In genomic region chr9:113626735-113627495, GRCh38 we compare ENCODE assay signal across 17 cellular contexts.
DNase-seq lines count a peak whose midpoint lies in the region; ATAC-seq and TF ChIP-seq lines count a peak whose summit lies in the region.
"Had no signal": no experiment of that assay in that cellular context is flagged by ENCODE, and none has a peak within 500 bp of the region (broad histone marks: within the 10 kb centered on the region; RNA-seq: fewer than 3 reads in every experiment).

No MANE protein-coding gene starts in this region.

- H3K4me1 Mint-ChIP-seq in MCF 10A (ENCODE audit: insufficient read depth, unreplicated experiment), result no peaks in the 10 kb centered on the region
- H3K4me1 Mint-ChIP-seq: natural killer cell had no signal

- H3K27ac ChIP-seq in breast epithelium (peak overlapping the region; percentile 56 to 81), aorta (ENCODE audit: low read depth in 1 of 2, low read length in 2 of 2) (peak overlapping the region; percentile 35 to 68)

- H3K4me1 ChIP-seq in breast epithelium (no peaks in the 10 kb centered on the region), aorta (ENCODE audit: control insufficient read depth in 1 of 2, insufficient read depth in 2 of 2, low read length in 2 of 2) (no peaks in the 10 kb centered on the region)

- DNase-seq in breast epithelium (ENCODE audit: low spot score in 2 of 2) (peak in 1 of 2 donors; percentile 49), MCF 10A (ENCODE audit: unreplicated experiment) (no peak), left ventricle myocardium superior (peak; percentile 66), posterior vena cava (ENCODE audit: low spot score) (peak; percentile 86), aorta (peak; percentile 78), GM19240 (ENCODE audit: insufficient read length, low spot score) (no peak)
- DNase-seq: Caco-2, GDM1, KBM-7, kidney, natural killer cell, NCI-H1694, NCI-H524 treated with DMSO at 0.1 percent for 48 hours, stomach had no signal

- no peaks in the 10 kb centered on the region for H3K27me3 Mint-ChIP-seq in MCF 10A (ENCODE audit: insufficient read depth, unreplicated experiment)

- TF ChIP-seq CTCF in breast epithelium (IDR thresholded peaks at IDR 0.05) (no peak), MCF 10A (IDR thresholded peaks at IDR 0.05; ENCODE audit: unreplicated experiment) (no peak)

- H3K27ac Mint-ChIP-seq in MCF 10A (ENCODE audit: low read depth, unreplicated experiment), result no peak overlapping the region
- H3K27ac Mint-ChIP-seq: natural killer cell, WTC11 had no signal

- H3K9me3 Mint-ChIP-seq in MCF 10A (ENCODE audit: unreplicated experiment), result peaks cover 2% of the 10 kb centered on the region
- H3K9me3 Mint-ChIP-seq: natural killer cell, WTC11 had no signal

- no peaks in the 10 kb centered on the region for H3K36me3 Mint-ChIP-seq in MCF 10A (ENCODE audit: insufficient read depth, unreplicated experiment)
- H3K36me3 Mint-ChIP-seq: natural killer cell, WTC11 had no signal

- no peaks in the 10 kb centered on the region for H3K36me3 ChIP-seq in breast epithelium
- H3K36me3 ChIP-seq in aorta (ENCODE audit: control insufficient read depth in 1 of 2, insufficient read depth in 2 of 2, low read length in 1 of 2), result no peaks in the 10 kb centered on the region
- H3K36me3 ChIP-seq: stomach had no signal

- intact Hi-C loops in breast epithelium (cut with DNase I; ENCODE audit: low total_unique reads), result no loop called here
- intact Hi-C loops in MCF 10A (cut with micrococcal nuclease), result no loop called here
- intact Hi-C loops in left ventricle myocardium superior (cut with micrococcal nuclease), result no loop called here
- intact Hi-C loops in posterior vena cava (cut with DNase I), result no loop called here
- intact Hi-C loops in aorta (cut with DNase I), result no loop called here

- H3K9me3 ChIP-seq in breast epithelium (no peaks in the 10 kb centered on the region), aorta (ENCODE audit: control insufficient read depth, low read length) (no peaks in the 10 kb centered on the region)
- H3K9me3 ChIP-seq: Caco-2, stomach had no signal

- WGBS in aorta, 2 donors, result 16 to 20% methylated on average over 8 of the region's 8 CpGs

- POLR2A ChIA-PET in MCF 10A (lab: Yijun Ruan, JAX), result interaction anchor here (0.5 kb wide), 1 partner anchor 25 kb away, joined by 3 read pairs; no protein-coding TSS in a partner anchor

- no peak overlapping the region for H3K4me3 Mint-ChIP-seq in MCF 10A (ENCODE audit: unreplicated experiment)
- H3K4me3 Mint-ChIP-seq: natural killer cell, WTC11 had no signal

- BruUV-seq in MCF 10A (replicated peaks; lab: Mats Ljungman, UMichigan), result no TSS peak

- H3K27me3 ChIP-seq in breast epithelium, result no peaks in the 10 kb centered on the region
- no peaks in the 10 kb centered on the region for H3K27me3 ChIP-seq in aorta (ENCODE audit: control insufficient read depth in 1 of 2, insufficient read depth in 2 of 2, low read length in 1 of 2)
- H3K27me3 ChIP-seq: stomach had no signal

- CTCF ChIA-PET in MCF 10A (lab: Yijun Ruan, JAX), result interaction anchor here (0.6 to 1.0 kb wide), 3 partner anchors 20 to 180 kb away, joined by 3 read pairs; no protein-coding TSS in a partner anchor

- ATAC-seq in left ventricle myocardium superior (peak; percentile 67), aorta (ENCODE audit: low FRiP score) (peak; percentile 53), GM18867 (IDR thresholded peaks at IDR 0.05; ENCODE audit: unreplicated experiment) (no peak), HG02970 (IDR thresholded peaks at IDR 0.05; ENCODE audit: low FRiP score, unreplicated experiment) (no peak)
- ATAC-seq: natural killer cell, WTC11 had no signal

- TF ChIP-seq POLR2A in breast epithelium (IDR thresholded peaks at IDR 0.05), result no peak

- H3K4me3 ChIP-seq in breast epithelium, result no peak overlapping the region
- no peak overlapping the region for H3K4me3 ChIP-seq in aorta (ENCODE audit: low read length in 2 of 2)
- H3K4me3 ChIP-seq: stomach had no signal

Comparison
In these comparisons a context has a peak if more than half of its experiments do, and no peak if none do; other contexts are left out.
1. DNase-seq: peak in left ventricle myocardium superior (single experiment), posterior vena cava (single experiment) and aorta (2 of 2); none in MCF 10A (single experiment) and GM19240 (single experiment).
2. ATAC-seq: peak in left ventricle myocardium superior (single experiment) and aorta (single experiment); none in GM18867 (single experiment) and HG02970 (single experiment).